Comparison of ENCODE assay signal across 10 cellular contexts in genomic region chr19:19259741-19260140, GRCh38. TPM values are rescaled to one million over a fixed set of nuclear protein-coding genes. Genes with fewer than 3 reads are reported as not detected.
DNase-seq lines count a peak whose midpoint lies in the region; ATAC-seq and TF ChIP-seq lines count a peak whose summit lies in the region.
"Had no signal": no experiment of that assay in that cellular context is flagged by ENCODE, and none has a peak within 500 bp of the region (broad histone marks: within the 10 kb centered on the region; RNA-seq: fewer than 3 reads in every experiment).

No MANE protein-coding gene starts in this region.

- no peaks in the 10 kb centered on the region for H3K79me2 ChIP-seq in hepatocyte

- H3K4me1 Mint-ChIP-seq in endodermal cell = peaks cover 7% of the 10 kb centered on the region
- H3K4me1 Mint-ChIP-seq in CD4-positive, alpha-beta memory T cell = peaks cover 4 to 10% (median 6%) of the 10 kb centered on the region in 4 donors

- peaks cover 3% of the 10 kb centered on the region for H3K36me3 Mint-ChIP-seq in endodermal cell (ENCODE audit: low read depth)
- H3K36me3 Mint-ChIP-seq in CD4-positive, alpha-beta memory T cell = no peaks in the 10 kb centered on the region
- H3K36me3 Mint-ChIP-seq: CD4-positive, CD25-positive, alpha-beta regulatory T cell had no signal

- no peak overlapping the region for H3K4me3 Mint-ChIP-seq in endodermal cell
- H3K4me3 Mint-ChIP-seq in CD4-positive, alpha-beta memory T cell = no peak overlapping the region

- no peak overlapping the region for H2AFZ ChIP-seq in hepatocyte

- H3K36me3 ChIP-seq in endodermal cell (ENCODE audit: control insufficient read depth, insufficient read depth, low read length) = no peaks in the 10 kb centered on the region
- no peaks in the 10 kb centered on the region for H3K36me3 ChIP-seq in testis (ENCODE audit: low read depth, missing control alignments)
- no peaks in the 10 kb centered on the region for H3K36me3 ChIP-seq in CD4-positive, alpha-beta memory T cell (ENCODE audit: insufficient read depth, low read length)
- no peaks in the 10 kb centered on the region for H3K36me3 ChIP-seq in hepatocyte (replicated peaks; ENCODE audit: insufficient read depth, low read depth)

- H3K9me2 ChIP-seq in hepatocyte (replicated peaks; ENCODE audit: insufficient read depth) = no peaks in the 10 kb centered on the region

- peaks cover 8% of the 10 kb centered on the region for H3K9me3 Mint-ChIP-seq in endodermal cell
- H3K9me3 Mint-ChIP-seq in CD4-positive, alpha-beta memory T cell = peaks cover 0 to 7% (median under 1%) of the 10 kb centered on the region in 8 donors

- CTCF ChIA-PET in CD4-positive, alpha-beta memory T cell (lab: Charles Lee; ENCODE audit: partially characterized antibody) = no interaction called here

- H3K27me3 ChIP-seq in endodermal cell (ENCODE audit: control insufficient read depth, insufficient read depth, low read length, poor library complexity, severe bottlenecking) (peaks cover 40% of the 10 kb centered on the region), testis (no peaks in the 10 kb centered on the region), hepatocyte (peaks cover 40% of the 10 kb centered on the region)
- peaks cover 4% of the 10 kb centered on the region for H3K27me3 ChIP-seq in CD4-positive, alpha-beta memory T cell (ENCODE audit: insufficient read depth, low read length)

- intact Hi-C loops in testis (cut with DNase I; ENCODE audit: low total_unique reads) = no loop called here
- intact Hi-C loops in CD4-positive, alpha-beta memory T cell (cut with micrococcal nuclease) = no loop called here

- TF ChIP-seq POLR2A in testis (IDR thresholded peaks at IDR 0.05) = no peak

- H3K4me3 ChIP-seq in endodermal cell (ENCODE audit: low read length) = no peak overlapping the region
- H3K4me3 ChIP-seq in testis = no peak overlapping the region
- no peak overlapping the region for H3K4me3 ChIP-seq in CD4-positive, alpha-beta memory T cell (ENCODE audit: low read length in 2 of 2)
- no peak overlapping the region for H3K4me3 ChIP-seq in hepatocyte

- POLR2A ChIA-PET in CD4-positive, alpha-beta memory T cell (lab: Charles Lee; ENCODE audit: partially characterized antibody) = no interaction called here

- no peak for ATAC-seq in HG02610 (IDR thresholded peaks at IDR 0.05; ENCODE audit: unreplicated experiment)

- TF ChIP-seq CTCF in endodermal cell (conservative IDR thresholded peaks at IDR 0.05) (no peak), testis (IDR thresholded peaks at IDR 0.05) (no peak), hepatocyte (IDR thresholded peaks at IDR 0.05; ENCODE audit: poor library complexity) (no peak)

- 91 to 100% methylated on average over 1 to 2 of the region's 2 CpGs for WGBS in endodermal cell (ENCODE audit: insufficient coverage in 1 of 2, insufficient read length in 1 of 2), 2 experiments
- 40 to 68% methylated on average over 2 of the region's 2 CpGs for WGBS in testis, 2 donors
- 75% methylated on average over 2 of the region's 2 CpGs for WGBS in hepatocyte (ENCODE audit: low lambda C conversion rate, missing lambda C conversion rate)

- H3K9me3 ChIP-seq in endodermal cell (ENCODE audit: control insufficient read depth, low read length) (no peaks in the 10 kb centered on the region), testis (no peaks in the 10 kb centered on the region), hepatocyte (ENCODE audit: low read depth) (no peaks in the 10 kb centered on the region)
- no peaks in the 10 kb centered on the region for H3K9me3 ChIP-seq in CD4-positive, alpha-beta memory T cell (ENCODE audit: control insufficient read depth in 1 of 2, low read length in 2 of 2)

- no peaks in the 10 kb centered on the region for H4K20me1 ChIP-seq in hepatocyte (ENCODE audit: insufficient read depth, poor library complexity, severe bottlenecking)

- peak; percentile 20 for DNase-seq in activated CD4-positive, alpha-beta T cell treated with anti-CD3 and anti-CD28 coated beads for 48 hours
- no peak for DNase-seq in activated CD4-positive, alpha-beta T cell treated with anti-CD3 and anti-CD28 coated beads, Interleukin-2, amount 50 U/mL, for 1 hour
- peak; percentile 10 for DNase-seq in NCI-H526 treated with DMSO at 0.1 percent for 48 hours (lab: John Stamatoyannopoulos, UW)
- DNase-seq in endodermal cell = peak; percentile 88
- DNase-seq in testis = peak; percentile 48
- DNase-seq in CD4-positive, alpha-beta memory T cell = no peak
- no peak for DNase-seq in hepatocyte (ENCODE audit: low spot score)
- DNase-seq: activated CD8-positive, alpha-beta memory T cell treated with anti-CD3 and anti-CD28 coated beads, Interleukin-2, amount 50 U/mL, for 48 hours; CD4-positive, CD25-positive, alpha-beta regulatory T cell had no signal

- no peaks in the 10 kb centered on the region for H3K4me1 ChIP-seq in endodermal cell (ENCODE audit: control insufficient read depth, insufficient read depth, low read length)
- peaks cover 9% of the 10 kb centered on the region for H3K4me1 ChIP-seq in testis
- no peaks in the 10 kb centered on the region for H3K4me1 ChIP-seq in CD4-positive, alpha-beta memory T cell (ENCODE audit: insufficient read depth, low read length)
- H3K4me1 ChIP-seq in hepatocyte (ENCODE audit: insufficient read depth) = no peaks in the 10 kb centered on the region

- no peak overlapping the region for H3K4me2 ChIP-seq in hepatocyte

- no peak overlapping the region for H3K27ac ChIP-seq in endodermal cell (ENCODE audit: low read depth, low read length)
- no peak overlapping the region for H3K27ac ChIP-seq in testis
- H3K27ac ChIP-seq in CD4-positive, alpha-beta memory T cell (ENCODE audit: low read depth, low read length) = no peak overlapping the region
- H3K27ac ChIP-seq in hepatocyte = no peak overlapping the region

- H3K9ac ChIP-seq in endodermal cell (ENCODE audit: extremely low read depth, low read length, poor library complexity, severe bottlenecking) = no peak overlapping the region

- H3K27ac Mint-ChIP-seq in endodermal cell = no peak overlapping the region
- no peak overlapping the region for H3K27ac Mint-ChIP-seq in CD4-positive, alpha-beta memory T cell
- H3K27ac Mint-ChIP-seq: CD4-positive, CD25-positive, alpha-beta regulatory T cell had no signal

- peaks cover 70% of the 10 kb centered on the region for H3K27me3 Mint-ChIP-seq in endodermal cell (ENCODE audit: insufficient read depth)
- peaks cover 44 to 46% of the 10 kb centered on the region in 2 donors for H3K27me3 Mint-ChIP-seq in CD4-positive, alpha-beta memory T cell

RNA-seq across cellular contexts. Expression of gene TM6SF2, which starts 13.4 kb away (rescaled TPM):
- total RNA-seq in endodermal cell (10 to 100 TPM in 1 of 2 donors, 1 to 10 TPM in 1; 8.2 to 13.1 TPM), testis (1 to 10 TPM in 1 of 2 donors, under 1 TPM in 1; 0.93 to 1.2 TPM), hepatocyte (3.1 and 4.5 TPM in 2 replicates)
- polyA plus RNA-seq in endodermal cell (2013, experiment 1 of 2) = 6.8 TPM
- polyA plus RNA-seq in endodermal cell (2013, experiment 2 of 2) = 5.3 TPM
- polyA plus RNA-seq in testis (ENCODE audit: insufficient read depth, low read depth, low replicate concordance) (0.96 TPM), hepatocyte (8.4 and 8.6 TPM in 2 replicates)
- total RNA-seq in CD4-positive, alpha-beta memory T cell = not detected
- not detected for polyA plus RNA-seq in CD4-positive, alpha-beta memory T cell
- total RNA-seq: CD4-positive, CD25-positive, alpha-beta regulatory T cell had no signal
- polyA plus RNA-seq: CD4-positive, CD25-positive, alpha-beta regulatory T cell had no signal

RNA-seq across cellular contexts. Expression of gene NCAN, which starts 48.0 kb away (rescaled TPM):
- total RNA-seq in endodermal cell (1 to 10 TPM in 1 of 2 donors, under 1 TPM in 1; 0.77 to 4.2 TPM), testis (1 to 10 TPM; 3.3 to 3.7 TPM), hepatocyte (0.03 TPM in 1 of 2 replicates, not detected in the other)
- polyA plus RNA-seq in endodermal cell (2013, experiment 1 of 2) = 12.7 TPM
- polyA plus RNA-seq in endodermal cell (2013, experiment 2 of 2) = 11.5 TPM
- polyA plus RNA-seq in testis (ENCODE audit: insufficient read depth, low read depth, low replicate concordance) (2.3 TPM), hepatocyte (not detected in 2 replicates)
- not detected for total RNA-seq in CD4-positive, alpha-beta memory T cell
- polyA plus RNA-seq in CD4-positive, alpha-beta memory T cell = not detected
- total RNA-seq: CD4-positive, CD25-positive, alpha-beta regulatory T cell had no signal
- polyA plus RNA-seq: CD4-positive, CD25-positive, alpha-beta regulatory T cell had no signal

RNA-seq across cellular contexts. Expression of gene NR2C2AP, which starts 56.5 kb away (rescaled TPM):
- total RNA-seq in endodermal cell (10 to 100 TPM; 14.7 to 17.2 TPM), testis (1 to 10 TPM; 7.0 to 9.6 TPM), hepatocyte (6.1 and 9.0 TPM in 2 replicates)
- polyA plus RNA-seq in endodermal cell (2013, experiment 1 of 2) = 9.3 TPM
- polyA plus RNA-seq in endodermal cell (2013, experiment 2 of 2) = 9.3 TPM
- polyA plus RNA-seq in testis (ENCODE audit: insufficient read depth, low read depth, low replicate concordance) (9.4 TPM), hepatocyte (5.2 and 10.4 TPM in 2 replicates)
- 10 to 100 TPM; 25.1 to 28.6 TPM for total RNA-seq in CD4-positive, alpha-beta memory T cell
- polyA plus RNA-seq in CD4-positive, alpha-beta memory T cell = 10 to 100 TPM; 32.0 to 33.2 TPM

Comparison
In these comparisons a context has a peak if more than half of its experiments do, and no peak if none do; other contexts are left out.
1. DNase-seq: peak in activated CD4-positive, alpha-beta T cell treated with anti-CD3 and anti-CD28 coated beads for 48 hours (single experiment), NCI-H526 treated with DMSO at 0.1 percent for 48 hours (single experiment), endodermal cell (single experiment) and testis (single experiment); none in activated CD4-positive, alpha-beta T cell treated with anti-CD3 and anti-CD28 coated beads, Interleukin-2, amount 50 U/mL, for 1 hour (single experiment), CD4-positive, alpha-beta memory T cell (0 of 5) and hepatocyte (single experiment).